ENCODE assay signal across 22 cellular contexts in the genomic region with DNA sequence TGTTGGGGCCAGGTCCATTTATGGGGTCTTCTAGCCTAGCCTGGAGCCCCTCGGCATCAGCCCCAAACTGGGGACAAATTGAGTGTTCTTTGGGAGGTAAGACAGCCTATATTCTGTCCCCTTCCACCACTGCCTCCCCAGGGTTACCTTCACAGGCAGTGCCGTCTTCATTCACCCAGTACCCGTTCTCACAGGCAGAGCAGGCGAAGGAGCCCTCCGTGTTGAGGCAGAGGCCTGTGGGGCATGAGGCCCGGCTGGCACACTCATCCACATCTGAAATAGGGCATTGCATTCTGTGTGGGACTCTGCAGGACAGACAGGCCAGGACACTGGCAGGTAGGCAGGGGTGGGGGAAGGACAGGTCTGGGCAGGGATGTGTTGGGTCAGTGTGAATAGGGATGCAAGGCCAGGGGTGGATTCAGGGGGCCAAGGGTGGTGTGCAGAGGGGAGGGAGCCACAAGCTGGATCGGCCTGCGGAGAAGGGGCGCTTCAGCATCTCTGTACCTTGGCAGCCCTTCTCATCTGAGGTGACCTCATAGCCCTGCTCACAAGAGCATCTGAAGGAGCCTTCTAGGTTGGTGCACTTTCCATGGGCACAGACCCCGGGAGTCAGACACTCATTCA. TPM values are rescaled to one million over a fixed set of nuclear protein-coding genes. Genes with fewer than 3 reads are reported as not detected.
DNase-seq lines count a peak whose midpoint lies in the region; ATAC-seq, FAIRE-seq and TF ChIP-seq lines count a peak whose summit lies in the region.
"Had no signal": no experiment of that assay in that cellular context is flagged by ENCODE, and none has a peak within 500 bp of the region (broad histone marks: within the 10 kb centered on the region; RNA-seq: fewer than 3 reads in every experiment).

No MANE protein-coding gene starts in this region.

- H3K9me3 Mint-ChIP-seq in nephron progenitor cell (no peaks in the 10 kb centered on the region), natural killer cell (no peaks in the 10 kb centered on the region)
- H3K9me3 Mint-ChIP-seq: activated CD8-positive, alpha-beta T cell treated with anti-CD3 and anti-CD28 coated beads for 36 hours had no signal

- H3K27me3 Mint-ChIP-seq in nephron progenitor cell (ENCODE audit: low read depth, poor library complexity) (peaks cover 11% of the 10 kb centered on the region), natural killer cell (ENCODE audit: low read depth in 2 of 2) (no peaks in the 10 kb centered on the region)

- H3K27me3 ChIP-seq in right cardiac atrium (ENCODE audit: control insufficient read depth, insufficient read depth), result no peaks in the 10 kb centered on the region
- H3K27me3 ChIP-seq: esophagus muscularis mucosa, gastroesophageal sphincter, uterus had no signal

- H3K4me3 Mint-ChIP-seq in nephron progenitor cell (no peak overlapping the region), natural killer cell (no peak overlapping the region)
- H3K4me3 Mint-ChIP-seq: activated CD8-positive, alpha-beta T cell treated with anti-CD3 and anti-CD28 coated beads for 36 hours had no signal

- H3K27ac Mint-ChIP-seq in nephron progenitor cell (peak overlapping the region; percentile 84), natural killer cell (no peak overlapping the region)
- H3K27ac Mint-ChIP-seq: activated CD8-positive, alpha-beta T cell treated with anti-CD3 and anti-CD28 coated beads for 36 hours had no signal

- intact Hi-C loops in cardiac septum (cut with DNase I) (no loop called here), right cardiac atrium (cut with DNase I) (loop anchor here in 1 of 4 donors (10.0 kb wide), 1 partner anchor 105 kb away; a partner anchor contains a TSS), natural killer cell (cut with micrococcal nuclease) (no loop called here)

- no peak for TF ChIP-seq CTCF in coronary artery (IDR thresholded peaks at IDR 0.05)
- no peak for TF ChIP-seq CTCF in nephron progenitor cell (IDR thresholded peaks at IDR 0.05)
- TF ChIP-seq CTCF in natural killer cell (IDR thresholded peaks at IDR 0.05), result no peak

- H3K4me1 Mint-ChIP-seq in nephron progenitor cell, result peaks cover 37% of the 10 kb centered on the region
- peaks cover 0 to 12% of the 10 kb centered on the region in 2 donors for H3K4me1 Mint-ChIP-seq in natural killer cell

- peak; percentile 62 for FAIRE-seq in urothelium cell line (lab: Jason Lieb, UNC)

- H3K4me1 ChIP-seq in right cardiac atrium (ENCODE audit: control insufficient read depth, insufficient read depth, low read length), result no peaks in the 10 kb centered on the region
- H3K4me1 ChIP-seq: gastroesophageal sphincter, HAP-1, parathyroid adenoma, uterus had no signal

- 91% methylated on average over 10 of the region's 10 CpGs for WGBS in right cardiac atrium

- ATAC-seq in right cardiac atrium, result no peak
- no peak for ATAC-seq in natural killer cell
- ATAC-seq in HG03139 (IDR thresholded peaks at IDR 0.05; ENCODE audit: unreplicated experiment), result no peak
- ATAC-seq: activated CD8-positive, alpha-beta T cell treated with anti-CD3 and anti-CD28 coated beads for 36 hours; gastroesophageal sphincter had no signal

- H3K36me3 Mint-ChIP-seq in nephron progenitor cell (ENCODE audit: low read depth), result no peaks in the 10 kb centered on the region
- H3K36me3 Mint-ChIP-seq in natural killer cell, result no peaks in the 10 kb centered on the region

- DNase-seq in cardiac septum (ENCODE audit: low spot score), result peak; percentile 50
- no peak for DNase-seq in right cardiac atrium
- DNase-seq in coronary artery (ENCODE audit: low spot score), result peak; percentile 72
- no peak for DNase-seq in nephron progenitor cell
- DNase-seq in urothelium cell line (ENCODE audit: low spot score), result no peak
- DNase-seq in NOMO-1 (lab: John Stamatoyannopoulos, UW; ENCODE audit: unreplicated experiment in 2 of 2), result no peak
- no peak for DNase-seq in natural killer cell
- DNase-seq: activated CD8-positive, alpha-beta T cell treated with anti-CD3 and anti-CD28 coated beads for 36 hours; activated T-cell treated with anti-CD3 and anti-CD28 coated beads for 4 hours; amygdala; effector CD8-positive, alpha-beta T cell; kidney glomerular epithelial cell; MV-4-11; NCI-H1694; NCI-H748 treated with DMSO at 0.1 percent for 48 hours had no signal

- H3K27ac ChIP-seq in right cardiac atrium (ENCODE audit: low read length) (no peak overlapping the region), coronary artery (peak overlapping the region in 1 of 2 donors; percentile 78)
- H3K27ac ChIP-seq: C4-2B, esophagus muscularis mucosa, parathyroid adenoma, uterus had no signal

- H3K4me3 ChIP-seq in right cardiac atrium (ENCODE audit: low read length) (no peak overlapping the region), coronary artery (no peak overlapping the region)
- H3K4me3 ChIP-seq: esophagus muscularis mucosa, gastroesophageal sphincter, HAP-1, uterus had no signal

- H3K9me3 ChIP-seq in right cardiac atrium (ENCODE audit: control insufficient read depth, low read length), result no peaks in the 10 kb centered on the region
- H3K9me3 ChIP-seq: esophagus muscularis mucosa, gastroesophageal sphincter, HAP-1, uterus had no signal

RNA-seq across cellular contexts. Expression of a gene that starts 16.1 kb away (rescaled TPM):
- 40.5 TPM for total RNA-seq in cardiac septum
- total RNA-seq in right cardiac atrium, result 10 to 100 TPM; 29.2 to 40.0 (median 34.9) TPM
- polyA plus RNA-seq in right cardiac atrium, result 45.1 TPM
- 10 to 100 TPM; 12.0 to 18.2 (median 15.3) TPM for total RNA-seq in natural killer cell

RNA-seq across cellular contexts. Expression of a gene that starts 16.6 kb away (rescaled TPM):
- total RNA-seq in cardiac septum (116 TPM), right cardiac atrium (100 to 1,000 TPM; 116 to 142 (median 120) TPM), natural killer cell (10 to 100 TPM; 33.2 to 53.6 (median 33.5) TPM)
- 170 TPM for polyA plus RNA-seq in right cardiac atrium

Comparison
In these comparisons a context has a peak if more than half of its experiments do, and no peak if none do; other contexts are left out.
1. DNase-seq: peak in cardiac septum (single experiment) and coronary artery (single experiment); none in right cardiac atrium (0 of 3), nephron progenitor cell (single experiment), urothelium cell line (single experiment), NOMO-1 (0 of 2) and natural killer cell (single experiment).